8 cellular contexts compared by ENCODE assay signal in the genomic region with DNA sequence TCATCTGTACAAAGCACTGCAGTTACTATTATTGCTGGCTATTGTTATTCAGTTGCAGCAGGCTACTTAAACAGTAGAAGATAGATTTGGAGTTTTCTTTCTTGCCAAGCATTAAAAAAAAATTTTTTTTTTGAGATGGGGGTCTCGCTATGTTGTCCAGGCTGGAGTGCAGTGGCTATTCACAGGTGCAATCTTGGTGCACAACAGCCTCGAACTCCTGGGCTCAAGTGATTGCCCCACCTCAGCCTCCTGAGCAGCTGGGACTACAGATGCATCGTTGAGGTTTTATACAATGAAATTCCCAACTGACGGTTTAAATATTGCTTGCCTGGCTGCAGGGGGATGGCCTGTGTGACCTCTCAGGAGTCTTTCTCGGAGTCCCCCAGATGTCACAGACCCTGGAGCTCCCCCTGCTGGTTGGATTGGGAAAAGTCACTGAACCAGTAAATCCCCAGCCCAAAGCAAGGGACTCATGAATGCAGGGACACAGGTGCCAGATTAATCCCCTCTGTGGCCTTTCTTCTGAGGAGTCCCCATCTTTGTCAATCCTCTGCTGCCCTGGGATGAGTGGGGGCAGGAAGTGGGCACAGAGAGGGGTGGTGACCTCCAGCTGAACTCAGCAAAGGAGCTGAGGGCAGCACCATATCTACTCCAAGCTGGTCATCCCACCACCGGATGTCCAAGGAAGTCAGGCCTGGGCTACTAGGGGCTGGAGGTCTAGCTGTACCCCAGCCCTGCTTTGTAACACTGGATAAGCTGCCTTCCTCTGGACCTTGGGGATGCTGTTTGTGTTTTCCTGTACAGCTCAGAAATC.
DNase-seq lines count a peak whose midpoint lies in the region; ATAC-seq and TF ChIP-seq lines count a peak whose summit lies in the region.

No MANE protein-coding gene starts in this region.

- H3K27me3 ChIP-seq in CD4-positive, alpha-beta memory T cell (ENCODE audit: insufficient read depth, low read length), result no peaks in the 10 kb centered on the region
- H3K27me3 ChIP-seq in heart left ventricle, result no peaks in the 10 kb centered on the region
- no peaks in the 10 kb centered on the region for H3K27me3 ChIP-seq in prostate gland (replicated peaks; ENCODE audit: insufficient read depth)
- no peaks in the 10 kb centered on the region for H3K27me3 ChIP-seq in vagina

- POLR2A ChIA-PET in CD4-positive, alpha-beta memory T cell (lab: Charles Lee; ENCODE audit: partially characterized antibody), result no interaction called here

- H3K36me3 ChIP-seq in CD4-positive, alpha-beta memory T cell (ENCODE audit: insufficient read depth, low read length), result no peaks in the 10 kb centered on the region
- no peaks in the 10 kb centered on the region for H3K36me3 ChIP-seq in heart left ventricle
- H3K36me3 ChIP-seq in prostate gland, result no peaks in the 10 kb centered on the region
- no peaks in the 10 kb centered on the region for H3K36me3 ChIP-seq in vagina

- H3K27ac Mint-ChIP-seq in CD4-positive, alpha-beta memory T cell, result no peak overlapping the region

- no peaks in the 10 kb centered on the region for H3K4me1 ChIP-seq in CD4-positive, alpha-beta memory T cell (ENCODE audit: insufficient read depth, low read length)
- no peaks in the 10 kb centered on the region for H3K4me1 ChIP-seq in heart left ventricle
- H3K4me1 ChIP-seq in prostate gland (replicated peaks), result no peaks in the 10 kb centered on the region
- H3K4me1 ChIP-seq in vagina, result no peaks in the 10 kb centered on the region

- H3K4me1 Mint-ChIP-seq in CD4-positive, alpha-beta memory T cell, result no peaks in the 10 kb centered on the region

- H3K4me3 Mint-ChIP-seq in CD4-positive, alpha-beta memory T cell, result no peak overlapping the region

- no peak overlapping the region for H3K4me3 ChIP-seq in CD4-positive, alpha-beta memory T cell (ENCODE audit: low read length in 2 of 2)
- H3K4me3 ChIP-seq in heart left ventricle (no peak overlapping the region), prostate gland (no peak overlapping the region), vagina (no peak overlapping the region)

- ATAC-seq in heart left ventricle (peak in 3 of 4 donors; percentile 22 to 73 (median 62)), GM21447 (IDR thresholded peaks at IDR 0.05; ENCODE audit: unreplicated experiment) (no peak)

- DNase-seq in CD4-positive, alpha-beta memory T cell, result peak; percentile 54 to 68 (median 63)
- DNase-seq in HT1080 (ENCODE audit: low read depth) (peak; percentile 36), SKM-1 treated with dmso at 0.1 percent for 144 hours (lab: John Stamatoyannopoulos, UW; ENCODE audit: unreplicated experiment) (peak; percentile 63), heart left ventricle (peak; percentile 51 to 74 (median 71)), prostate gland (ENCODE audit: low spot score) (peak; percentile 71), vagina (ENCODE audit: extremely low spot score in 2 of 2) (no peak)
- DNase-seq in activated naive CD8-positive, alpha-beta T cell treated with anti-CD3 and anti-CD28 coated beads, Interleukin-2, amount 50 U/mL, for 16 hours (ENCODE audit: low read depth, low spot score), result peak; percentile 68

- no peaks in the 10 kb centered on the region for H3K9me3 ChIP-seq in CD4-positive, alpha-beta memory T cell (ENCODE audit: control insufficient read depth in 1 of 2, low read length in 2 of 2)
- H3K9me3 ChIP-seq in heart left ventricle (no peaks in the 10 kb centered on the region), prostate gland (no peaks in the 10 kb centered on the region), vagina (no peaks in the 10 kb centered on the region)

- H3K27ac ChIP-seq in CD4-positive, alpha-beta memory T cell (ENCODE audit: low read depth, low read length), result no peak overlapping the region
- no peak overlapping the region for H3K27ac ChIP-seq in heart left ventricle
- no peak overlapping the region for H3K27ac ChIP-seq in prostate gland
- H3K27ac ChIP-seq in vagina, result no peak overlapping the region

- intact Hi-C loops in CD4-positive, alpha-beta memory T cell (cut with micrococcal nuclease), result loop anchor here (1.0 to 2.0 kb wide), 2 partner anchors 185 to 251 kb away; partner anchors contain the start of gene SLC29A3
- intact Hi-C loops in heart left ventricle (cut with DNase I), result loop anchor here (1.0 to 10.0 kb wide), 16 partner anchors 37 to 256 kb away; partner anchors contain the start of genes CDH23 (in 8 of the 10) and SLC29A3 (in 6 of the 10)
- intact Hi-C loops in prostate gland (cut with DNase I), result loop anchor here (5.0 to 10.0 kb wide), 3 partner anchors 173 to 255 kb away; partner anchors contain the start of genes CDH23 and SLC29A3
- intact Hi-C loops in vagina (cut with DNase I), result loop anchor here (5.0 to 10.0 kb wide), 2 partner anchors 173 to 255 kb away; partner anchors contain the start of genes CDH23 and SLC29A3

- WGBS in heart left ventricle, 4 donors, result 45 to 57% (median 53%) methylated on average over 6 of the region's 6 CpGs
- 52% methylated on average over 6 of the region's 6 CpGs for WGBS in prostate gland

- H3K36me3 Mint-ChIP-seq in CD4-positive, alpha-beta memory T cell, result no peaks in the 10 kb centered on the region

- H3K9me3 Mint-ChIP-seq in CD4-positive, alpha-beta memory T cell, result no peaks in the 10 kb centered on the region

- CTCF ChIA-PET in CD4-positive, alpha-beta memory T cell (lab: Charles Lee; ENCODE audit: partially characterized antibody), result interaction anchor here (0.7 to 7.4 kb wide), 35 partner anchors 8 to 285 kb away, joined by 3 to 117 read pairs (median 4); partner anchors contain the start of gene SLC29A3

- TF ChIP-seq POLR2A in heart left ventricle (IDR thresholded peaks at IDR 0.05) (no peak), prostate gland (IDR thresholded peaks at IDR 0.05) (no peak), vagina (IDR thresholded peaks at IDR 0.05) (no peak)

- TF ChIP-seq CTCF in heart left ventricle (IDR thresholded peaks at IDR 0.05), result peak; percentile 80 to 94 (median 86)
- TF ChIP-seq CTCF in prostate gland (IDR thresholded peaks at IDR 0.05), result peak; percentile 77 to 92 (median 88)
- TF ChIP-seq CTCF in vagina (IDR thresholded peaks at IDR 0.05), result peak; percentile 88 to 89 (median 89)

- peaks cover 0 to under 1% of the 10 kb centered on the region in 2 donors for H3K27me3 Mint-ChIP-seq in CD4-positive, alpha-beta memory T cell

Comparison
In these comparisons a context has a peak if more than half of its experiments do, and no peak if none do; other contexts are left out.
1. DNase-seq: peak in CD4-positive, alpha-beta memory T cell (5 of 5), HT1080 (single experiment), SKM-1 treated with dmso at 0.1 percent for 144 hours (single experiment), activated naive CD8-positive, alpha-beta T cell treated with anti-CD3 and anti-CD28 coated beads, Interleukin-2, amount 50 U/mL, for 16 hours (single experiment), heart left ventricle (5 of 5) and prostate gland (single experiment); none in vagina (0 of 2).
2. Peak in every context shown above with its lines, with median percentiles within 50 percentile points of each other: CTCF ChIP-seq.